Comparison of ENCODE assay signal across 19 cellular contexts in the genomic region with DNA sequence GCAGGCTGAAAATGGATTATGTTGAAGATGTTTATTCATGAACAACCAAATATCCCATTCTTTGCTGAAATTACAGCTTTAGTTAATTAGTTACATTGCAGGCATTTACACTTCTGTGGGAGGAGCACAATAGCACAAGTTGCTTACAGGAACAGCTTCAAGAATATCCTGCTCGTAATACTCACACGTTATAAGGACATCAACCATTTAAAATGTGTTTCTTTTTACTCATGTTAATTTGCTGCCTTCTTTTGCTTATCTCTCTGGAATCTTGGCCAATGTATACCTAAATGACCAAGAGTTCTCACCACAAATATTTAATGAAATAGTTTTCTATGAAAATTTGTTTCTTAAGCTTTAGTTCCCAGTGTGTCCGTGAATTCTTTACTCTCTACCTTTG.
DNase-seq lines count a peak whose midpoint lies in the region; ATAC-seq and TF ChIP-seq lines count a peak whose summit lies in the region.
"Had no signal": no experiment of that assay in that cellular context is flagged by ENCODE, and none has a peak within 500 bp of the region (broad histone marks: within the 10 kb centered on the region; RNA-seq: fewer than 3 reads in every experiment).

No MANE protein-coding gene starts in this region.

- H2AK9ac ChIP-seq in IMR-90 (replicated peaks; ENCODE audit: low read depth, low read length, poor library complexity), result no peak overlapping the region

- no peak overlapping the region for H3K9ac ChIP-seq in IMR-90 (ENCODE audit: low read depth, low read length)

- no peaks in the 10 kb centered on the region for H3K9me3 ChIP-seq in IMR-90 (ENCODE audit: control insufficient read depth, insufficient read depth, low read length)
- H3K9me3 ChIP-seq: A549, SJCRH30 had no signal

- H3K79me1 ChIP-seq in IMR-90 (ENCODE audit: low read depth in 1 of 2, low read length in 2 of 2), result no peaks in the 10 kb centered on the region

- H3K27ac ChIP-seq in IMR-90 (ENCODE audit: insufficient read depth, low read length), result no peak overlapping the region
- H3K27ac ChIP-seq: A549, C4-2B, SJCRH30 had no signal

- no TSS peak for BruUV-seq in IMR-90 (replicated peaks; lab: Mats Ljungman, UMichigan)

- H3K27me3 ChIP-seq in IMR-90 (ENCODE audit: control insufficient read depth, insufficient read depth, low read length), result no peaks in the 10 kb centered on the region
- H3K27me3 ChIP-seq: SJCRH30 had no signal

- no peak overlapping the region for H2BK20ac ChIP-seq in IMR-90 (ENCODE audit: low read depth, low read length)

- in situ Hi-C loops in IMR-90 (cut with MboI; ENCODE audit: low sequenced_read_pairs) (no loop called here), astrocyte of the spinal cord (cut with HindIII; ENCODE audit: low sequenced_read_pairs) (no loop called here)

- no peak overlapping the region for H3K4me2 ChIP-seq in IMR-90 (ENCODE audit: low read depth, low read length)
- H3K4me2 ChIP-seq: A549 had no signal

- DNase-seq in AG10803 (ENCODE audit: low read depth) (peak; percentile 37), IMR-90 (peak; percentile 6), astrocyte of the spinal cord (ENCODE audit: low read depth, low spot score) (peak; percentile 23), iris pigment epithelial cell (ENCODE audit: low read depth) (peak; percentile 18), foreskin melanocyte (no peak), germinal center (ENCODE audit: low spot score) (no peak)
- DNase-seq: HCEC 1CT; KBM-7; NCI-H1048; NCI-H146; NCI-H2081; NCI-H526 treated with DMSO at 0.1 percent for 48 hours; NK-92 treated with Interleukin-12 subunit alpha and Interleukin-12 subunit beta, amount 100 ng/mL, for 24 hours; OCI-M1; SJCRH30 had no signal

- H2BK120ac ChIP-seq in IMR-90 (ENCODE audit: low read depth, low read length), result no peak overlapping the region

- no peak overlapping the region for H3K14ac ChIP-seq in IMR-90 (replicated peaks; ENCODE audit: low read depth, low read length)

- TF ChIP-seq POLR2A in IMR-90 (IDR thresholded peaks at IDR 0.05; ENCODE audit: low read depth, low read length), result no peak

- no peak overlapping the region for H4K5ac ChIP-seq in IMR-90 (ENCODE audit: low read depth, low read length)

- no peak overlapping the region for H4K91ac ChIP-seq in IMR-90 (ENCODE audit: insufficient read depth, low read depth, low read length)

- no peak overlapping the region for H3K18ac ChIP-seq in IMR-90 (ENCODE audit: low read depth, low read length)

- no peaks in the 10 kb centered on the region for H3K36me3 ChIP-seq in IMR-90 (ENCODE audit: control insufficient read depth, insufficient read depth, low read length)
- H3K36me3 ChIP-seq: SJCRH30 had no signal

- no peaks in the 10 kb centered on the region for H3K9me1 ChIP-seq in IMR-90 (ENCODE audit: insufficient read depth, low read length)

- intact Hi-C loops in IMR-90 (cut with micrococcal nuclease), result loop anchor here (10.0 kb wide), 1 partner anchor 375 kb away; no protein-coding TSS in a partner anchor

- H3K4ac ChIP-seq in IMR-90 (ENCODE audit: low read depth, low read length), result no peak overlapping the region

- H2BK15ac ChIP-seq in IMR-90 (ENCODE audit: low read depth, low read length), result no peak overlapping the region

- no peak overlapping the region for H2AK5ac ChIP-seq in IMR-90 (ENCODE audit: low read depth, low read length)

- dilution Hi-C loops in IMR-90 (cut with HindIII; ENCODE audit: low sequenced_read_pairs, unreplicated experiment), result no loop called here

- H3K4me1 ChIP-seq in IMR-90 (ENCODE audit: control insufficient read depth, insufficient read depth, low read length), result no peaks in the 10 kb centered on the region
- H3K4me1 ChIP-seq: A549, SJCRH30 had no signal

- ATAC-seq in IMR-90 (ENCODE audit: low read depth) (no peak), GM21576 (IDR thresholded peaks at IDR 0.05; ENCODE audit: unreplicated experiment) (no peak), HG03095 (IDR thresholded peaks at IDR 0.05; ENCODE audit: unreplicated experiment) (no peak)
- ATAC-seq: A549 had no signal

- H3K23ac ChIP-seq in IMR-90 (ENCODE audit: low read depth, low read length), result no peak overlapping the region

- no peak overlapping the region for H2BK5ac ChIP-seq in IMR-90 (ENCODE audit: low read depth, low read length, poor library complexity, severe bottlenecking)

- WGBS in IMR-90 (ENCODE audit: extremely low coverage in 2 of 2, insufficient read length in 1 of 2), 2 experiments, result no CpG with 5 or more reads among the region's 3 CpGs

- no peak overlapping the region for H3K56ac ChIP-seq in IMR-90 (ENCODE audit: extremely low read depth, insufficient read depth, low read length)

- no peaks in the 10 kb centered on the region for H4K20me1 ChIP-seq in IMR-90 (ENCODE audit: insufficient read depth, low read length)

- CTCF ChIA-PET in IMR-90 (lab: Yijun Ruan, JAX), result interaction anchor here (1.3 kb wide), 1 partner anchor 89 kb away, joined by 3 read pairs; no protein-coding TSS in a partner anchor

- POLR2A ChIA-PET in IMR-90 (lab: Charles Lee; ENCODE audit: unreplicated experiment), result no interaction called here

- TF ChIP-seq CTCF in AG10803 (conservative IDR thresholded peaks at IDR 0.05; ENCODE audit: low read length) (no peak), IMR-90 (conservative IDR thresholded peaks at IDR 0.05; ENCODE audit: low read depth, low read length) (no peak), astrocyte of the spinal cord (IDR thresholded peaks at IDR 0.05; ENCODE audit: low read depth, low read length) (no peak)

- no peak overlapping the region for H4K8ac ChIP-seq in IMR-90 (ENCODE audit: low read depth in 2 of 2, low read length in 2 of 2)

- H2AFZ ChIP-seq in IMR-90 (replicated peaks; ENCODE audit: low read length, poor library complexity), result no peak overlapping the region

- H3K4me3 ChIP-seq in AG10803 (ENCODE audit: low read length) (no peak overlapping the region), IMR-90 (ENCODE audit: insufficient read depth, low read depth, low read length) (no peak overlapping the region), astrocyte of the spinal cord (ENCODE audit: low read depth, low read length) (no peak overlapping the region)
- H3K4me3 ChIP-seq: A549, SJCRH30 had no signal

- no peak for TF ChIP-seq RAD21 in IMR-90 (IDR thresholded peaks at IDR 0.05; ENCODE audit: low read length)

TF ChIP-seq in IMR-90, 13 proteins besides CTCF, POLR2A, EP300 and RAD21:
- no peak for TF ChIP-seq MAFK (IDR thresholded peaks at IDR 0.05; ENCODE audit: low read depth, low read length)
- TF ChIP-seq MXI1 (IDR thresholded peaks at IDR 0.05; ENCODE audit: borderline replicate concordance, low read depth, low read length), result no peak
- no peak for TF ChIP-seq MAZ (IDR thresholded peaks at IDR 0.05; ENCODE audit: borderline replicate concordance, low read depth, low read length)
- TF ChIP-seq CHD1 (IDR thresholded peaks at IDR 0.05; ENCODE audit: low read depth, low read length), result no peak
TF ChIP-seq in IMR-90: peak in this region for 0.

Comparison
In these comparisons a context has a peak if more than half of its experiments do, and no peak if none do; other contexts are left out.
1. DNase-seq: peak in AG10803 (single experiment), IMR-90 (single experiment), astrocyte of the spinal cord (single experiment) and iris pigment epithelial cell (single experiment); none in foreskin melanocyte (single experiment) and germinal center (single experiment).